1 cellular context compared by ENCODE assay signal in the genomic region with DNA sequence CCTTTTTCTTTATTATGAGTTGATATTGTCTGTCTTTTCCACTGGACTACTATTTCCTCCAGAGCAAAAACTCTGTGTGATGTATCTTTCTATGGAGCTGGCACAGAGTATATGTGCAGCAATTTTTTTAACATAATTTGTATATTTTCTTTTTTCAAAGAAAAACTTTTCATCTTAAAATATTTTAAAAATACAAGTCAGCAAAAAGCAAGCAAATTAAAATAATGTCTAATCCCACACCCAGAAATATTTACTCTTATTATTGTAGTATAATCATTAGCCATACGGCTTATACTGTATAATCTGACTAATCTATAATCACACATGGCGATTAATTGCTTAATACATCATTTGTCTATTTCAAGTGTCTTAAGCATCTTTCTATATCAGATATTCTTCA.
A peak's percentile ranks its signal among the peaks of the same experiment; 100 is the strongest.
TF ChIP-seq lines count a peak whose summit lies in the region.

No MANE protein-coding gene starts in this region.

TF ChIP-seq in K562, 482 proteins besides CTCF, POLR2A, EP300 and RAD21:
- TF ChIP-seq POLR2AphosphoS5 (IDR thresholded peaks at IDR 0.05; ENCODE audit: control insufficient read depth, insufficient read depth, low read depth, low read length), result no peak
- TF ChIP-seq C11orf30 (IDR thresholded peaks at IDR 0.05; ENCODE audit: low read depth), result peak; percentile 86
- peak; percentile 78 for TF ChIP-seq MAFG (tag; conservative IDR thresholded peaks at IDR 0.05)
- peak; percentile 50; the same call in 1 of the 2 replicates for TF ChIP-seq MAFF (IDR thresholded peaks at IDR 0.05; ENCODE audit: low read length)
- TF ChIP-seq ZNF316 (IDR thresholded peaks at IDR 0.05), result peak; percentile 92
